Comparison of ENCODE assay signal across 11 cellular contexts in genomic region chr2:176412136-176412535, GRCh38.
"Had no signal": no experiment of that assay in that cellular context is flagged by ENCODE, and none has a peak within 500 bp of the region (broad histone marks: within the 10 kb centered on the region; RNA-seq: fewer than 3 reads in every experiment).

No MANE protein-coding gene starts in this region.

- DNase-seq: GM23248, GOT3, H7, H9, HCEC 1CT, HFFc6 had no signal

- H3K4me2 ChIP-seq: GM23338 had no signal

- H3K4me3 ChIP-seq: GM23248, GM23338, HAP-1 had no signal

- H3K4me1 ChIP-seq: HAP-1 had no signal

- H2AFZ ChIP-seq: GM23248, GM23338 had no signal

- H3K36me3 ChIP-seq: HAP-1 had no signal

- H3K9ac ChIP-seq: GM23248 had no signal

- FAIRE-seq: H1, H54 had no signal

- H3K27ac ChIP-seq: GM23248 had no signal

- H3K9me3 ChIP-seq: HAP-1 had no signal

- ATAC-seq: GM23338, HCT116 had no signal
